In the genomic region with DNA sequence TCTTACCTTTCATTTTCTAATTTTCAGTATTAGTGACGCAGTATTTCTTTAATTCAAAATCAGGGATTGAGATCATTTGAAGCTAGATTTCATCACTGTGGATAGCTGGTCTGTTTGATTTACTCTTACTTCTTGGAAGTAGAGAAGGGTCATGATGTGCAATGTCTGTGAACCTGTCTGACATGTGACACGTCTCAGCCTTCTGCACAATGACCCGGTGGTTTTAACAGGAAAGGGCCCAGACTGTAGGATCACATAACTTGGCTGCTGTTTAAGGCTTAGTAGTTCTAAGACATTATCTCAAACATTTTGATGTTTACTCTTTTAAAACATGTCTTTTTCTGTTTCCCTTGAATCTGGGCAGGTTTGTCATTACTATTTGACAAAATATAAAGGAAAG, we compare ENCODE assay signal across 19 cellular contexts.
DNase-seq lines count a peak whose midpoint lies in the region; ATAC-seq, FAIRE-seq and TF ChIP-seq lines count a peak whose summit lies in the region.
"Had no signal": no experiment of that assay in that cellular context is flagged by ENCODE, and none has a peak within 500 bp of the region (broad histone marks: within the 10 kb centered on the region; RNA-seq: fewer than 3 reads in every experiment).

No MANE protein-coding gene starts in this region.

- no peaks in the 10 kb centered on the region for H3K36me3 ChIP-seq in endothelial cell of umbilical vein (ENCODE audit: control insufficient read depth in 2 of 2, extremely low read depth in 1 of 2, insufficient read depth in 2 of 2, low read length in 2 of 2)
- no peaks in the 10 kb centered on the region for H3K36me3 ChIP-seq in gastroesophageal sphincter
- H3K36me3 ChIP-seq: HAP-1 had no signal

- H3K4me1 ChIP-seq in endothelial cell of umbilical vein (ENCODE audit: control insufficient read depth, extremely low read depth, insufficient read depth, low read length) (no peaks in the 10 kb centered on the region), gastroesophageal sphincter (no peaks in the 10 kb centered on the region)
- H3K4me1 ChIP-seq: HAP-1 had no signal

- H3K4me3 ChIP-seq in endothelial cell of umbilical vein (replicated peaks in 1 of 3; ENCODE audit: insufficient read depth in 1 of 3, low read depth in 1 of 3, low read length in 3 of 3): no peak overlapping the region
- H3K4me3 ChIP-seq in retinal pigment epithelial cell (ENCODE audit: low read length): no peak overlapping the region
- no peak overlapping the region for H3K4me3 ChIP-seq in gastroesophageal sphincter
- H3K4me3 ChIP-seq: HAP-1 had no signal

- H3K4me3 Mint-ChIP-seq in CD14-positive monocyte: no peak overlapping the region
- H3K4me3 Mint-ChIP-seq: B cell; CD8-positive, alpha-beta T cell had no signal

- WGBS in gastroesophageal sphincter (ENCODE audit: low coverage in 1 of 2), 2 donors: 27% methylated on average over 2 of the region's 3 CpGs; no CpG with 5 or more reads in 1 of the 2 donors

- ATAC-seq in gastroesophageal sphincter: no peak
- ATAC-seq: CD8-positive, alpha-beta T cell had no signal

- TF ChIP-seq EP300 in gastroesophageal sphincter (IDR thresholded peaks at IDR 0.05): no peak

- H3K27ac ChIP-seq in endothelial cell of umbilical vein (ENCODE audit: insufficient read depth, low read depth, low read length) (no peak overlapping the region), gastroesophageal sphincter (no peak overlapping the region)
- H3K27ac ChIP-seq: C4-2B, HL-60 had no signal

- H3K27me3 ChIP-seq in endothelial cell of umbilical vein (ENCODE audit: control insufficient read depth in 2 of 2, insufficient read depth in 2 of 2, low read length in 2 of 2): no peaks in the 10 kb centered on the region
- H3K27me3 ChIP-seq in gastroesophageal sphincter: no peaks in the 10 kb centered on the region

- no peaks in the 10 kb centered on the region for H3K79me2 ChIP-seq in endothelial cell of umbilical vein (ENCODE audit: control insufficient read depth, insufficient read depth, low read length)

- no TSS peak for BruUV-seq in endothelial cell of umbilical vein (replicated peaks; lab: Mats Ljungman, UMichigan)

- no peaks in the 10 kb centered on the region for H3K36me3 Mint-ChIP-seq in CD14-positive monocyte
- H3K36me3 Mint-ChIP-seq: CD8-positive, alpha-beta T cell had no signal

- dilution Hi-C loops in endothelial cell of umbilical vein (cut with MboI; ENCODE audit: extremely low pct_ligation_motif_present, low sequenced_read_pairs): no loop called here

- TF ChIP-seq POLR2A in endothelial cell of umbilical vein (IDR thresholded peaks at IDR 0.05; ENCODE audit: low read depth, low read length) (no peak), gastroesophageal sphincter (IDR thresholded peaks at IDR 0.05) (no peak)

- no peaks in the 10 kb centered on the region for H3K27me3 Mint-ChIP-seq in CD14-positive monocyte (ENCODE audit: low read depth in 3 of 3)
- H3K27me3 Mint-ChIP-seq: B cell had no signal

- no peak for FAIRE-seq in endothelial cell of umbilical vein (lab: Jason Lieb, UNC)
- FAIRE-seq: D721Med, GM12892, H1 had no signal

- H4K20me1 ChIP-seq in endothelial cell of umbilical vein (replicated peaks; ENCODE audit: control insufficient read depth, extremely low read depth, insufficient read depth, low read length): no peaks in the 10 kb centered on the region

- TF ChIP-seq CTCF in endothelial cell of umbilical vein (IDR thresholded peaks at IDR 0.05; ENCODE audit: extremely low read depth in 1 of 2, insufficient read depth in 1 of 2, low read depth in 1 of 2, low read length in 2 of 2): no peak
- no peak for TF ChIP-seq CTCF in retinal pigment epithelial cell (conservative IDR thresholded peaks at IDR 0.05; ENCODE audit: low read depth, low read length)
- TF ChIP-seq CTCF in gastroesophageal sphincter (IDR thresholded peaks at IDR 0.05): no peak
- TF ChIP-seq CTCF in CD14-positive monocyte (IDR thresholded peaks at IDR 0.05): no peak

- H3K27ac Mint-ChIP-seq in CD14-positive monocyte: no peak overlapping the region
- H3K27ac Mint-ChIP-seq: B cell; CD8-positive, alpha-beta T cell had no signal

- DNase-seq in SK-N-DZ (ENCODE audit: low spot score) (peak; percentile 45), endothelial cell of umbilical vein (ENCODE audit: low read depth, low spot score) (peak; percentile 49), left kidney (ENCODE audit: low read depth, low spot score) (peak; percentile 64), retinal pigment epithelial cell (ENCODE audit: low read depth) (peak; percentile 19), C1 segment of cervical spinal cord (lab: John Stamatoyannopoulos, UW) (no peak), CD14-positive monocyte (ENCODE audit: low spot score) (no peak), SHP77 treated with DMSO at 0.1 percent for 48 hours (lab: John Stamatoyannopoulos, UW) (no peak)
- DNase-seq: CD8-positive, alpha-beta T cell; COR-L47; DND-41; GDM1 had no signal

- H2AFZ ChIP-seq in endothelial cell of umbilical vein (ENCODE audit: low read depth, low read length): no peak overlapping the region

- H3K4me2 ChIP-seq in endothelial cell of umbilical vein (ENCODE audit: insufficient read depth, low read length): no peak overlapping the region

- intact Hi-C loops in endothelial cell of umbilical vein (cut with micrococcal nuclease): no loop called here
- intact Hi-C loops in CD14-positive monocyte (cut with micrococcal nuclease): no loop called here

- peaks cover 0 to 8% (median 2%) of the 10 kb centered on the region in 7 donors for H3K9me3 Mint-ChIP-seq in CD14-positive monocyte

- no peaks in the 10 kb centered on the region for H3K4me1 Mint-ChIP-seq in CD14-positive monocyte
- H3K4me1 Mint-ChIP-seq: B cell had no signal

- POLR2A ChIA-PET in endothelial cell of umbilical vein (lab: Charles Lee): no interaction called here

- H3K9me1 ChIP-seq in endothelial cell of umbilical vein (replicated peaks; ENCODE audit: control insufficient read depth, extremely low read depth, insufficient read depth, low read length): no peaks in the 10 kb centered on the region

- H3K9me3 ChIP-seq in endothelial cell of umbilical vein (replicated peaks; ENCODE audit: control insufficient read depth, insufficient read depth, low read length) (no peaks in the 10 kb centered on the region), gastroesophageal sphincter (no peaks in the 10 kb centered on the region)
- H3K9me3 ChIP-seq: HAP-1 had no signal

- CTCF ChIA-PET in endothelial cell of umbilical vein (lab: Charles Lee): interaction anchor here (0.9 to 1.2 kb wide), 5 partner anchors 17 to 39 kb away, joined by 3 to 5 read pairs (median 3); no protein-coding TSS in a partner anchor

- H3K9ac ChIP-seq in endothelial cell of umbilical vein (replicated peaks; ENCODE audit: extremely low read depth, insufficient read depth, low read length): no peak overlapping the region

TF ChIP-seq in endothelial cell of umbilical vein, 7 proteins besides CTCF, POLR2A, EP300 and RAD21:
- no peak for TF ChIP-seq POLR2AphosphoS5 (IDR thresholded peaks at IDR 0.05; ENCODE audit: insufficient read depth, low read depth, low read length)
- TF ChIP-seq EZH2 (IDR thresholded peaks at IDR 0.05; ENCODE audit: borderline replicate concordance, low read depth, low read length, severe bottlenecking): no peak
- no peak for TF ChIP-seq JUN (IDR thresholded peaks at IDR 0.05; ENCODE audit: borderline replicate concordance, insufficient read depth, insufficient read length, low read depth)
- TF ChIP-seq, protein P1, sequence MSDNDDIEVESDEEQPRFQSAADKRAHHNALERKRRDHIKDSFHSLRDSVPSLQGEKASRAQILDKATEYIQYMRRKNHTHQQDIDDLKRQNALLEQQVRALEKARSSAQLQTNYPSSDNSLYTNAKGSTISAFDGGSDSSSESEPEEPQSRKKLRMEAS (IDR thresholded peaks at IDR 0.05; ENCODE audit: insufficient read depth, insufficient read length): no peak
- TF ChIP-seq FOS (IDR thresholded peaks at IDR 0.05; ENCODE audit: borderline replicate concordance, insufficient read depth, low read length): no peak
- no peak for TF ChIP-seq GATA2 (IDR thresholded peaks at IDR 0.05; ENCODE audit: insufficient read depth, insufficient read length, low read depth, low read length)
- TF ChIP-seq MYC (IDR thresholded peaks at IDR 0.05; ENCODE audit: low read depth, low read length): no peak

Comparison
In these comparisons a context has a peak if more than half of its experiments do, and no peak if none do; other contexts are left out.
1. DNase-seq: peak in SK-N-DZ (single experiment), endothelial cell of umbilical vein (single experiment), left kidney (single experiment) and retinal pigment epithelial cell (single experiment); none in C1 segment of cervical spinal cord (0 of 14), CD14-positive monocyte (single experiment) and SHP77 treated with DMSO at 0.1 percent for 48 hours (single experiment).